In genomic region chr4:13653356-13653755, GRCh38 we compare ENCODE assay signal across 13 cellular contexts.
"Had no signal": no experiment of that assay in that cellular context is flagged by ENCODE, and none has a peak within 500 bp of the region (broad histone marks: within the 10 kb centered on the region; RNA-seq: fewer than 3 reads in every experiment).

No MANE protein-coding gene starts in this region.

- H3K36me3 Mint-ChIP-seq: type B pancreatic cell had no signal

- H3K36me3 ChIP-seq: sigmoid colon, spleen, thoracic aorta, vagina had no signal

- H3K9me3 ChIP-seq: body of pancreas, sigmoid colon, spleen, thoracic aorta, vagina had no signal

- H3K27me3 ChIP-seq: body of pancreas, sigmoid colon, vagina had no signal

- H3K27me3 Mint-ChIP-seq: progenitor cell of endocrine pancreas had no signal

- H3K27ac Mint-ChIP-seq: activated CD4-positive, alpha-beta memory T cell treated with anti-CD3 and anti-CD28 coated beads, Interleukin-2, amount 10 ng/mL, durations not matched to agents 7 days and 5 days; activated CD4-positive, alpha-beta T cell treated with anti-CD3 and anti-CD28 coated beads, Interleukin-2, amount 10 ng/mL, durations not matched to agents 24 days and 14 days; activated naive CD4-positive, alpha-beta T cell treated with anti-CD3 and anti-CD28 coated beads for 36 hours; activated T-cell treated with anti-CD3 and anti-CD28 coated beads, Interleukin-2, amount 50 U/mL, for 72 hours had no signal

- H3K4me3 ChIP-seq: lung had no signal

- H3K27ac ChIP-seq: body of pancreas, epithelial cell of prostate, vagina had no signal

- H3K9me3 Mint-ChIP-seq: activated CD4-positive, alpha-beta memory T cell treated with anti-CD3 and anti-CD28 coated beads, Interleukin-2, amount 10 ng/mL, durations not matched to agents 7 days and 5 days; activated CD4-positive, alpha-beta T cell treated with anti-CD3 and anti-CD28 coated beads, Interleukin-2, amount 10 ng/mL, durations not matched to agents 24 days and 14 days; activated naive CD4-positive, alpha-beta T cell treated with anti-CD3 and anti-CD28 coated beads for 36 hours; activated T-cell treated with anti-CD3 and anti-CD28 coated beads, Interleukin-2, amount 50 U/mL, for 72 hours; type B pancreatic cell had no signal
